In genomic region chr4:151238477-151238876, GRCh38 we compare ENCODE assay signal across 13 cellular contexts. TPM values are rescaled to one million over a fixed set of nuclear protein-coding genes. Genes with fewer than 3 reads are reported as not detected.
A peak's percentile ranks its signal among the peaks of the same experiment; 100 is the strongest.
DNase-seq lines count a peak whose midpoint lies in the region; ATAC-seq and TF ChIP-seq lines count a peak whose summit lies in the region.
"Had no signal": no experiment of that assay in that cellular context is flagged by ENCODE, and none has a peak within 500 bp of the region (broad histone marks: within the 10 kb centered on the region; RNA-seq: fewer than 3 reads in every experiment).

No MANE protein-coding gene starts in this region.

- DNase-seq in Right ventricle myocardium inferior (ENCODE audit: missing footprints) (no peak), cardiac septum (ENCODE audit: low spot score) (no peak), chondrocyte (ENCODE audit: low spot score) (no peak), left kidney (ENCODE audit: low read depth, low spot score) (peak; percentile 31), NCI-H2196 (lab: John Stamatoyannopoulos, UW; ENCODE audit: unreplicated experiment) (no peak)
- DNase-seq in activated CD4-positive, alpha-beta T cell treated with anti-CD3 and anti-CD28 coated beads, Interleukin-2, amount 50 U/mL, for 48 hours, result no peak
- DNase-seq in stimulated activated naive CD8-positive, alpha-beta T cell treated with anti-CD3 and anti-CD28 coated beads, Interleukin-15, amount 100 ng/mL, for 72 hours, result no peak
- DNase-seq: testis had no signal

- peaks cover 3% of the 10 kb centered on the region for H3K4me1 Mint-ChIP-seq in chondrocyte (ENCODE audit: low read depth)
- H3K4me1 Mint-ChIP-seq in stimulated activated naive CD8-positive, alpha-beta T cell treated with anti-CD3 and anti-CD28 coated beads, Interleukin-15, amount 100 ng/mL, for 72 hours, result no peaks in the 10 kb centered on the region

- no peaks in the 10 kb centered on the region for H3K27me3 Mint-ChIP-seq in chondrocyte (ENCODE audit: low read depth)
- H3K27me3 Mint-ChIP-seq in stimulated activated naive CD8-positive, alpha-beta T cell treated with anti-CD3 and anti-CD28 coated beads, Interleukin-15, amount 100 ng/mL, for 72 hours, result peaks cover 10% of the 10 kb centered on the region

- H3K9me3 Mint-ChIP-seq in chondrocyte (ENCODE audit: low read depth), result no peaks in the 10 kb centered on the region
- H3K9me3 Mint-ChIP-seq in stimulated activated naive CD8-positive, alpha-beta T cell treated with anti-CD3 and anti-CD28 coated beads, Interleukin-15, amount 100 ng/mL, for 72 hours, result no peaks in the 10 kb centered on the region
- H3K9me3 Mint-ChIP-seq: activated T-helper 2 cell treated with anti-CD3 and anti-CD28 coated beads, Interferon-gamma antibody, Interleukin-2, Interleukin-4, amounts not matched to agents 10 μg/mL and 5 μg/mL and 100 μg/mL, durations not matched to agents 14 hours and 24 hours and 36 hours; dendritic cell treated with granulocyte-macrophage colony-stimulating factor and Interleukin-4, amounts not matched to agents 40 ng/mL and 50 ng/mL, for 4 days had no signal

- TF ChIP-seq CTCF in chondrocyte (IDR thresholded peaks at IDR 0.05), result peak; percentile 68

- intact Hi-C loops in Right ventricle myocardium inferior (cut with DNase I) (no loop called here), cardiac septum (cut with DNase I) (no loop called here)

- peak; percentile 54 for ATAC-seq in Right ventricle myocardium inferior
- no peak for ATAC-seq in stimulated activated naive CD8-positive, alpha-beta T cell treated with anti-CD3 and anti-CD28 coated beads, Interleukin-15, amount 100 ng/mL, for 72 hours
- ATAC-seq in GM21786 (IDR thresholded peaks at IDR 0.05; ENCODE audit: unreplicated experiment), result no peak

- H3K4me3 Mint-ChIP-seq in chondrocyte (ENCODE audit: unreplicated experiment), result no peak overlapping the region
- H3K4me3 Mint-ChIP-seq in stimulated activated naive CD8-positive, alpha-beta T cell treated with anti-CD3 and anti-CD28 coated beads, Interleukin-15, amount 100 ng/mL, for 72 hours, result no peak overlapping the region
- H3K4me3 Mint-ChIP-seq: dendritic cell treated with granulocyte-macrophage colony-stimulating factor and Interleukin-4, amounts not matched to agents 40 ng/mL and 50 ng/mL, for 4 days had no signal

- H3K27ac Mint-ChIP-seq in chondrocyte (ENCODE audit: unreplicated experiment), result no peak overlapping the region
- no peak overlapping the region for H3K27ac Mint-ChIP-seq in stimulated activated naive CD8-positive, alpha-beta T cell treated with anti-CD3 and anti-CD28 coated beads, Interleukin-15, amount 100 ng/mL, for 72 hours
- H3K27ac Mint-ChIP-seq: activated T-helper 2 cell treated with anti-CD3 and anti-CD28 coated beads, Interferon-gamma antibody, Interleukin-2, Interleukin-4, amounts not matched to agents 10 μg/mL and 5 μg/mL and 100 μg/mL, durations not matched to agents 14 hours and 24 hours and 36 hours; dendritic cell treated with granulocyte-macrophage colony-stimulating factor and Interleukin-4, amounts not matched to agents 40 ng/mL and 50 ng/mL, for 4 days had no signal

- no peaks in the 10 kb centered on the region for H3K36me3 Mint-ChIP-seq in chondrocyte (ENCODE audit: low read depth)

RNA-seq across cellular contexts. Expression of gene PRSS48, which starts 38.5 kb away (rescaled TPM):
- total RNA-seq in Right ventricle myocardium inferior (not detected), cardiac septum (not detected), chondrocyte (not detected in 3 replicates)
- total RNA-seq: activated T-helper 2 cell treated with anti-CD3 and anti-CD28 coated beads, Interferon-gamma antibody, Interleukin-2, Interleukin-4, amounts not matched to agents 10 μg/mL and 5 μg/mL and 100 μg/mL, durations not matched to agents 14 hours and 24 hours and 36 hours; mesenteric fat pad; NCI-H460 had no signal
